In genomic region chr1:248828845-248829244, GRCh38 we compare ENCODE assay signal across 11 cellular contexts. TPM values are rescaled to one million over a fixed set of nuclear protein-coding genes. Genes with fewer than 3 reads are reported as not detected.
DNase-seq lines count a peak whose midpoint lies in the region; ATAC-seq, FAIRE-seq and TF ChIP-seq lines count a peak whose summit lies in the region.
"Had no signal": no experiment of that assay in that cellular context is flagged by ENCODE, and none has a peak within 500 bp of the region (broad histone marks: within the 10 kb centered on the region; RNA-seq: fewer than 3 reads in every experiment).

No MANE protein-coding gene starts in this region.

- no peaks in the 10 kb centered on the region for H3K27me3 ChIP-seq in K562 (ENCODE audit: control insufficient read depth in 2 of 2, insufficient read depth in 2 of 2, low read length in 2 of 2)
- no peaks in the 10 kb centered on the region for H3K27me3 ChIP-seq in mesendoderm (ENCODE audit: insufficient read depth, low read length, poor library complexity)
- H3K27me3 ChIP-seq in prostate gland (replicated peaks; ENCODE audit: insufficient read depth), result no peaks in the 10 kb centered on the region

- FAIRE-seq in K562 (lab: Jason Lieb, UNC), result peak; percentile 74

- no peak overlapping the region for H4K5ac ChIP-seq in mesendoderm (ENCODE audit: low read length)

- H2BK15ac ChIP-seq in mesendoderm (replicated peaks; ENCODE audit: low read depth), result no peak overlapping the region

- CTCF ChIA-PET in K562 (lab: Yijun Ruan, JAX; ENCODE audit: low intra/inter-chr PET ratio), result interaction anchor here (0.6 kb wide), 1 partner anchor 26 kb away, joined by 3 read pairs; no protein-coding TSS in a partner anchor

- H3K79me1 ChIP-seq in mesendoderm (ENCODE audit: low read length), result peaks cover 10% of the 10 kb centered on the region

- H4K20me1 ChIP-seq in K562 (replicated peaks; ENCODE audit: control insufficient read depth, insufficient read depth, low read length), result no peaks in the 10 kb centered on the region; the same call in 1 of the 2 replicates

- H3K36me3 ChIP-seq in K562 (ENCODE audit: control insufficient read depth, insufficient read depth, low read length) (peaks cover 12% of the 10 kb centered on the region; the same call in 2 of the 3 replicates), mesendoderm (ENCODE audit: control insufficient read depth, insufficient read depth, low read length) (no peaks in the 10 kb centered on the region), prostate gland (no peaks in the 10 kb centered on the region)

- H3K27me3 Mint-ChIP-seq in natural killer cell (ENCODE audit: low read depth in 2 of 2), result peaks cover 5% of the 10 kb centered on the region in 2 donors

- peaks cover 29 to 45% of the 10 kb centered on the region in 2 experiments for H3K4me1 ChIP-seq in K562 (replicated peaks in 1 of 2; ENCODE audit: control insufficient read depth in 2 of 2, insufficient read depth in 2 of 2, low read length in 2 of 2)
- no peaks in the 10 kb centered on the region for H3K4me1 ChIP-seq in mesendoderm (ENCODE audit: control insufficient read depth, low read depth, low read length)
- peaks cover 8% of the 10 kb centered on the region for H3K4me1 ChIP-seq in prostate gland (replicated peaks)

- H3K4me3 ChIP-seq in K562, result no peak overlapping the region
- no peak overlapping the region for H3K4me3 ChIP-seq in mesendoderm (ENCODE audit: low read length)
- H3K4me3 ChIP-seq in prostate gland, result no peak overlapping the region

- TF ChIP-seq EP300 in K562 (IDR thresholded peaks at IDR 0.05; ENCODE audit: low read length), result peak; percentile 91

- H2BK5ac ChIP-seq in mesendoderm (ENCODE audit: low read length), result no peak overlapping the region

- H2AK5ac ChIP-seq in mesendoderm (ENCODE audit: low read length), result no peak overlapping the region

- H3K56ac ChIP-seq in mesendoderm (ENCODE audit: low read length), result no peak overlapping the region

- H3K4me3 Mint-ChIP-seq in natural killer cell, result no peak overlapping the region
- H3K4me3 Mint-ChIP-seq: activated CD4-positive, alpha-beta T cell treated with anti-CD3 and anti-CD28 coated beads, Interleukin-2, amount 10 ng/mL, durations not matched to agents 7 days and 5 days had no signal

- H3K36me3 Mint-ChIP-seq in natural killer cell, result no peaks in the 10 kb centered on the region

- ATAC-seq in K562, result peak; percentile 15
- no peak for ATAC-seq in natural killer cell

- no peaks in the 10 kb centered on the region for H3K9me3 Mint-ChIP-seq in natural killer cell
- H3K9me3 Mint-ChIP-seq: activated CD4-positive, alpha-beta T cell treated with anti-CD3 and anti-CD28 coated beads, Interleukin-2, amount 10 ng/mL, durations not matched to agents 7 days and 5 days had no signal

- H3K4me1 Mint-ChIP-seq in natural killer cell, result peaks cover 35 to 37% of the 10 kb centered on the region in 2 donors

- no peak overlapping the region for H3K4ac ChIP-seq in mesendoderm (ENCODE audit: low read depth, low read length)

- BruUV-seq in K562 (replicated peaks; lab: Mats Ljungman, UMichigan), result no TSS peak

- H2BK120ac ChIP-seq in mesendoderm (ENCODE audit: low read depth, low read length), result no peak overlapping the region

- peak overlapping the region; percentile 45 for H2AFZ ChIP-seq in K562 (ENCODE audit: low read depth, low read length)

- DNase-seq in ELR (ENCODE audit: low read depth) (peak; percentile 86), NOMO-1 (lab: John Stamatoyannopoulos, UW; ENCODE audit: unreplicated experiment in 2 of 2) (peak; percentile 68 to 95), K562 (ENCODE audit: extremely low read depth in 1 of 4, low spot score in 3 of 4) (peak; percentile 64 to 86 (median 76)), natural killer cell (no peak), NCI-H2107 treated with DMSO at 0.1 percent for 48 hours (lab: John Stamatoyannopoulos, UW; ENCODE audit: unreplicated experiment) (no peak), globus pallidus (ENCODE audit: low spot score) (no peak), mesendoderm (no peak), prostate gland (ENCODE audit: low spot score) (no peak)
- DNase-seq: activated CD4-positive, alpha-beta T cell treated with anti-CD3 and anti-CD28 coated beads, Interleukin-2, amount 10 ng/mL, durations not matched to agents 7 days and 5 days; amygdala; substantia nigra had no signal

- in situ Hi-C loops in K562 (cut with MboI), result no loop called here

- peak overlapping the region in 1 of 2 experiments; percentile 57; a peak in 2 of 4 replicates for H3K9ac ChIP-seq in K562 (ENCODE audit: insufficient read depth in 1 of 2, low read depth in 2 of 2, low read length in 2 of 2)
- no peak overlapping the region for H3K9ac ChIP-seq in mesendoderm (ENCODE audit: low read length)

- no peak for TF ChIP-seq POLR2A in K562 (conservative IDR thresholded peaks at IDR 0.05)
- TF ChIP-seq POLR2A in prostate gland (IDR thresholded peaks at IDR 0.05), result no peak

- peaks cover 23% of the 10 kb centered on the region for H3K79me2 ChIP-seq in K562 (ENCODE audit: control insufficient read depth, insufficient read depth, low read length)
- H3K79me2 ChIP-seq in mesendoderm (ENCODE audit: control insufficient read depth, insufficient read depth, low read length), result peaks cover 13% of the 10 kb centered on the region

- intact Hi-C loops in K562 (cut with micrococcal nuclease) (loop anchor here (5.0 kb wide), 1 partner anchor 972 kb away; the partner anchor contains the start of gene TRIM58), natural killer cell (cut with micrococcal nuclease) (no loop called here), prostate gland (cut with DNase I) (no loop called here)

- H3K4me2 ChIP-seq in K562 (ENCODE audit: insufficient read depth, low read length) (peak overlapping the region; percentile 37), mesendoderm (ENCODE audit: low read length) (no peak overlapping the region)

- H3K27ac ChIP-seq in K562 (ENCODE audit: extremely low read depth, low read depth, low read length) (peak overlapping the region; percentile 99), mesendoderm (ENCODE audit: low read depth, low read length) (no peak overlapping the region), prostate gland (no peak overlapping the region)

- no peak overlapping the region for H4K8ac ChIP-seq in mesendoderm (ENCODE audit: low read depth, low read length)

- 0 out of 2 replicates have a peak, but pooled peaks cover 5% of the 10 kb centered on the region for H3K9me3 ChIP-seq in K562 (replicated peaks; ENCODE audit: control insufficient read depth, insufficient read depth, low read depth, low read length)
- no peaks in the 10 kb centered on the region for H3K9me3 ChIP-seq in prostate gland

- H3K23ac ChIP-seq in mesendoderm (ENCODE audit: low read length), result no peak overlapping the region

- WGBS in K562 (ENCODE audit: insufficient coverage, low coverage, missing lambda C conversion rate), result 0% methylated on average over 3 of the region's 3 CpGs
- no CpG with 5 or more reads among the region's 3 CpGs for WGBS in mesendoderm (ENCODE audit: extremely low coverage, insufficient coverage, low lambda C conversion rate)
- WGBS in prostate gland, result 83% methylated on average over 3 of the region's 3 CpGs

- POLR2A ChIA-PET in K562 (lab: Yijun Ruan, JAX), result interaction anchor here (0.7 to 6.8 kb wide), 4 partner anchors 9 to 74 kb away, joined by 3 to 78 read pairs (median 3); partner anchors contain the start of gene ZNF672

- H3K27ac Mint-ChIP-seq in natural killer cell, result peak overlapping the region; percentile 78 to 96
- H3K27ac Mint-ChIP-seq: activated CD4-positive, alpha-beta T cell treated with anti-CD3 and anti-CD28 coated beads, Interleukin-2, amount 10 ng/mL, durations not matched to agents 7 days and 5 days had no signal

- TF ChIP-seq RAD21 in K562 (CRISPR knock-in tag; conservative IDR thresholded peaks at IDR 0.05 in 1 of 2, IDR thresholded peaks at IDR 0.05 in 1 of 2), result no peak; a peak in 2 of 4 replicates

- H3K9me1 ChIP-seq in K562 (ENCODE audit: control insufficient read depth, insufficient read depth, low read length), result no peaks in the 10 kb centered on the region

- TF ChIP-seq CTCF in K562 (IDR thresholded peaks at IDR 0.05 in 2 of 3, conservative IDR thresholded peaks at IDR 0.05 in 1 of 3; ENCODE audit: insufficient read depth in 2 of 3, low read depth in 1 of 3, low read length in 3 of 3) (no peak), natural killer cell (IDR thresholded peaks at IDR 0.05) (no peak), prostate gland (IDR thresholded peaks at IDR 0.05) (no peak)

- no peak overlapping the region for H3K18ac ChIP-seq in mesendoderm (ENCODE audit: low read length)

RNA-seq across cellular contexts. Expression of gene SH3BP5L, which starts 3.1 kb away (rescaled TPM):
- total RNA-seq in K562 (2011; cell fraction: chromatin; rRNA removed; ENCODE audit: low replicate concordance), result 51.2 and 69.6 TPM in 2 replicates
- 41.5 and 45.0 TPM in 2 replicates for total RNA-seq in K562 (2011; cell fraction: nucleolus; rRNA removed)
- total RNA-seq in K562 (2011; cell fraction: nucleoplasm; rRNA removed), result 64.2 and 69.8 TPM in 2 replicates
- total RNA-seq in K562 (2014; rRNA removed) (22.0 and 22.5 TPM in 2 replicates), K562 (2014; rRNA removed; fragmentation: Illumina TruSeq; extraction: Trizol) (9.3 and 10.3 TPM in 2 replicates), K562 (2015; rRNA removed; fragmentation: Illumina TruSeq; extraction: Trizol) (15.4 and 15.8 TPM in 2 replicates), K562 (2021) (21.2 and 26.5 TPM in 2 replicates), natural killer cell (10 to 100 TPM; 19.0 to 27.5 (median 22.9) TPM), prostate gland (10 to 100 TPM; 23.3 to 35.3 TPM)
- polyA plus RNA-seq in K562 (2011; rRNA removed) (16.1 and 20.2 TPM in 2 replicates), K562 (2014; fragmentation: Illumina TruSeq; extraction: Trizol) (15.7 and 20.2 TPM in 2 replicates), K562 (2014; fragmentation: Nextera tagmentation; extraction: Ambion mirVana) (1 to 10 TPM; 1.9 to 2.7 TPM), K562 (2014; rRNA removed) (18.8 and 20.7 TPM in 2 replicates)
- 23.0 and 29.3 TPM in 2 replicates for polyA plus RNA-seq in K562 (2011; cell fraction: cytosol; rRNA removed)
- polyA plus RNA-seq in K562 (2011; cell fraction: nucleus; rRNA removed), result 59.0 and 59.2 TPM in 2 replicates
- polyA plus RNA-seq in K562 (2012), result 15.5 and 18.3 TPM in 2 replicates
- 17.2 and 18.0 TPM in 2 replicates for polyA minus RNA-seq in K562 (2011; rRNA and poly(A)+ RNA removed)
- 9.8 and 10.9 TPM in 2 replicates for polyA minus RNA-seq in K562 (2011; cell fraction: cytosol; rRNA and poly(A)+ RNA removed)
- 22.5 and 28.8 TPM in 2 replicates for polyA minus RNA-seq in K562 (2011; cell fraction: nucleus; rRNA and poly(A)+ RNA removed)
- polyA plus RNA-seq in mesendoderm (2013, experiment 1 of 2), result 14.0 TPM
- polyA plus RNA-seq in mesendoderm (2013, experiment 2 of 2), result 13.8 TPM

RNA-seq across cellular contexts. Expression of gene ZNF672, which starts 9.2 kb away (rescaled TPM):
- 34.4 and 79.5 TPM in 2 replicates for total RNA-seq in K562 (2011; cell fraction: chromatin; rRNA removed; ENCODE audit: low replicate concordance)
- total RNA-seq in K562 (2011; cell fraction: nucleolus; rRNA removed), result 65.9 and 72.4 TPM in 2 replicates
- total RNA-seq in K562 (2011; cell fraction: nucleoplasm; rRNA removed), result 48.4 and 53.1 TPM in 2 replicates
- total RNA-seq in K562 (2014; rRNA removed) (40.0 and 54.3 TPM in 2 replicates), K562 (2014; rRNA removed; fragmentation: Illumina TruSeq; extraction: Trizol) (11.9 and 12.3 TPM in 2 replicates), K562 (2015; rRNA removed; fragmentation: Illumina TruSeq; extraction: Trizol) (18.7 and 18.9 TPM in 2 replicates), K562 (2021) (57.9 and 61.2 TPM in 2 replicates), natural killer cell (10 to 100 TPM; 29.0 to 41.8 (median 38.7) TPM), prostate gland (10 to 100 TPM; 44.2 to 63.1 TPM)
- polyA plus RNA-seq in K562 (2011; rRNA removed) (50.6 and 51.5 TPM in 2 replicates), K562 (2014; fragmentation: Illumina TruSeq; extraction: Trizol) (20.3 and 24.1 TPM in 2 replicates), K562 (2014; fragmentation: Nextera tagmentation; extraction: Ambion mirVana) (1 to 10 TPM; 1.9 to 3.1 TPM), K562 (2014; rRNA removed) (39.9 and 40.8 TPM in 2 replicates)
- polyA plus RNA-seq in K562 (2011; cell fraction: cytosol; rRNA removed), result 71.7 and 126 TPM in 2 replicates
- 54.1 and 88.1 TPM in 2 replicates for polyA plus RNA-seq in K562 (2011; cell fraction: nucleus; rRNA removed)
- polyA plus RNA-seq in K562 (2012), result 32.4 and 38.9 TPM in 2 replicates
- polyA minus RNA-seq in K562 (2011; rRNA and poly(A)+ RNA removed), result 34.0 and 51.2 TPM in 2 replicates
- polyA minus RNA-seq in K562 (2011; cell fraction: cytosol; rRNA and poly(A)+ RNA removed), result 40.2 and 43.1 TPM in 2 replicates
- 39.4 and 43.4 TPM in 2 replicates for polyA minus RNA-seq in K562 (2011; cell fraction: nucleus; rRNA and poly(A)+ RNA removed)
- polyA plus RNA-seq in mesendoderm (2013, experiment 1 of 2), result 19.2 TPM
- polyA plus RNA-seq in mesendoderm (2013, experiment 2 of 2), result 18.9 TPM

RNA-seq across cellular contexts. Expression of gene ZNF692, which starts 30.0 kb away (rescaled TPM):
- 236 and 421 TPM in 2 replicates for total RNA-seq in K562 (2011; cell fraction: chromatin; rRNA removed; ENCODE audit: low replicate concordance)
- 304 and 320 TPM in 2 replicates for total RNA-seq in K562 (2011; cell fraction: nucleolus; rRNA removed)
- total RNA-seq in K562 (2011; cell fraction: nucleoplasm; rRNA removed), result 263 and 277 TPM in 2 replicates
- total RNA-seq in K562 (2014; rRNA removed), result 55.9 and 63.3 TPM in 2 replicates
- total RNA-seq in K562 (2014; rRNA removed; fragmentation: Illumina TruSeq; extraction: Trizol), result 20.5 and 27.3 TPM in 2 replicates
- 40.1 and 43.3 TPM in 2 replicates for total RNA-seq in K562 (2015; rRNA removed; fragmentation: Illumina TruSeq; extraction: Trizol)
- total RNA-seq in K562 (2021), result 62.9 and 73.7 TPM in 2 replicates
- polyA plus RNA-seq in K562 (2011; rRNA removed), result 84.9 and 129 TPM in 2 replicates
- polyA plus RNA-seq in K562 (2011; cell fraction: cytosol; rRNA removed), result 100 and 109 TPM in 2 replicates
- 1,169 and 1,324 TPM in 2 replicates for polyA plus RNA-seq in K562 (2011; cell fraction: nucleus; rRNA removed)
- polyA plus RNA-seq in K562 (2012), result 58.7 and 101 TPM in 2 replicates
- 59.9 and 69.6 TPM in 2 replicates for polyA plus RNA-seq in K562 (2014; fragmentation: Illumina TruSeq; extraction: Trizol)
- 10 to 100 TPM in 1 of 2 experiments, 1 to 10 TPM in 1; 8.4 to 10.5 TPM for polyA plus RNA-seq in K562 (2014; fragmentation: Nextera tagmentation; extraction: Ambion mirVana)
- 141 and 143 TPM in 2 replicates for polyA plus RNA-seq in K562 (2014; rRNA removed)
- polyA minus RNA-seq in K562 (2011; rRNA and poly(A)+ RNA removed), result 26.6 and 29.0 TPM in 2 replicates
- 9.8 and 20.9 TPM in 2 replicates for polyA minus RNA-seq in K562 (2011; cell fraction: cytosol; rRNA and poly(A)+ RNA removed)
- 114 and 127 TPM in 2 replicates for polyA minus RNA-seq in K562 (2011; cell fraction: nucleus; rRNA and poly(A)+ RNA removed)
- total RNA-seq in natural killer cell, result 10 to 100 TPM; 50.4 to 58.7 (median 52.3) TPM
- polyA plus RNA-seq in mesendoderm (2013, experiment 1 of 2), result 15.1 TPM
- 15.0 TPM for polyA plus RNA-seq in mesendoderm (2013, experiment 2 of 2)
- total RNA-seq in prostate gland, result 10 to 100 TPM; 65.0 to 99.7 TPM

Comparison
In these comparisons a context has a peak if more than half of its experiments do, and no peak if none do; other contexts are left out.
1. DNase-seq: peak in ELR (single experiment), NOMO-1 (2 of 2) and K562 (4 of 4); none in natural killer cell (single experiment), NCI-H2107 treated with DMSO at 0.1 percent for 48 hours (single experiment), globus pallidus (single experiment), mesendoderm (single experiment) and prostate gland (single experiment).